Comparison of ENCODE assay signal across 1 cellular context in genomic region chr1:28291711-28292110, GRCh38.
A peak's percentile ranks its signal among the peaks of the same experiment; 100 is the strongest.
TF ChIP-seq lines count a peak whose summit lies in the region.

No MANE protein-coding gene starts in this region.

TF ChIP-seq in K562, 482 proteins besides CTCF, POLR2A, EP300 and RAD21:
- TF ChIP-seq, protein P1, sequence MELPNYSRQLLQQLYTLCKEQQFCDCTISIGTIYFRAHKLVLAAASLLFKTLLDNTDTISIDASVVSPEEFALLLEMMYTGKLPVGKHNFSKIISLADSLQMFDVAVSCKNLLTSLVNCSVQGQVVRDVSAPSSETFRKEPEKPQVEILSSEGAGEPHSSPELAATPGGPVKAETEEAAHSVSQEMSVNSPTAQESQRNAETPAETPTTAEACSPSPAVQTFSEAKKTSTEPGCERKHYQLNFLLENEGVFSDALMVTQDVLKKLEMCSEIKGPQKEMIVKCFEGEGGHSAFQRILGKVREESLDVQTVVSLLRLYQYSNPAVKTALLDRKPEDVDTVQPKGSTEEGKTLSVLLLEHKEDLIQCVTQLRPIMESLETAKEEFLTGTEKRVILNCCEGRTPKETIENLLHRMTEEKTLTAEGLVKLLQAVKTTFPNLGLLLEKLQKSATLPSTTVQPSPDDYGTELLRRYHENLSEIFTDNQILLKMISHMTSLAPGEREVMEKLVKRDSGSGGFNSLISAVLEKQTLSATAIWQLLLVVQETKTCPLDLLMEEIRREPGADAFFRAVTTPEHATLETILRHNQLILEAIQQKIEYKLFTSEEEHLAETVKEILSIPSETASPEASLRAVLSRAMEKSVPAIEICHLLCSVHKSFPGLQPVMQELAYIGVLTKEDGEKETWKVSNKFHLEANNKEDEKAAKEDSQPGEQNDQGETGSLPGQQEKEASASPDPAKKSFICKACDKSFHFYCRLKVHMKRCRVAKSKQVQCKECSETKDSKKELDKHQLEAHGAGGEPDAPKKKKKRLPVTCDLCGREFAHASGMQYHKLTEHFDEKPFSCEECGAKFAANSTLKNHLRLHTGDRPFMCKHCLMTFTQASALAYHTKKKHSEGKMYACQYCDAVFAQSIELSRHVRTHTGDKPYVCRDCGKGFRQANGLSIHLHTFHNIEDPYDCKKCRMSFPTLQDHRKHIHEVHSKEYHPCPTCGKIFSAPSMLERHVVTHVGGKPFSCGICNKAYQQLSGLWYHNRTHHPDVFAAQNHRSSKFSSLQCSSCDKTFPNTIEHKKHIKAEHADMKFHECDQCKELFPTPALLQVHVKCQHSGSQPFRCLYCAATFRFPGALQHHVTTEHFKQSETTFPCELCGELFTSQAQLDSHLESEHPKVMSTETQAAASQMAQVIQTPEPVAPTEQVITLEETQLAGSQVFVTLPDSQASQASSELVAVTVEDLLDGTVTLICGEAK (IDR thresholded peaks at IDR 0.05), result peak; percentile 69; the same call in 1 of the 2 replicates
- TF ChIP-seq, protein P1 (CRISPR knock-in tag; IDR thresholded peaks at IDR 0.05), result no peak
- no peak for TF ChIP-seq RBM34 (IDR thresholded peaks at IDR 0.05; ENCODE audit: borderline replicate concordance, insufficient read depth, low read length)
